ENCODE assay signal across 12 cellular contexts in the genomic region with DNA sequence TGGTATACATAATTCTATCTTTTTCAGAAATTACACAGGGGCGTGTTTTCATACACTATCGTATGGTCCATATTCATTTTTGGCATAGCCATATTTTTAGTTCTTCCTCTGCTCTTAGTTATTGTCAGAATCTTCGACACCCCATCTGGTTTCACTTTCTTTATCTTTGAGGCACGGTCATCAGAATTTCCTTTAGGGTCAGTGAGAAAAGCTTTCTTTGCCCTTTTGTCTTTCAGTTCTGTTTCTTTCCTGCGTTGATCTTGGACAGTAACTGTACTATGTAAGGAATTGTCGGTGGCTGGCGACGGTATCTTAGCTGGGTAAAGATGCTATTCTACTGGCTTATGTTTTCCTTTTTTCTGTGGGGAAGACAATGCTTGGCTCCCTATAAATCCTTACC. TPM values are rescaled to one million over a fixed set of nuclear protein-coding genes. Genes with fewer than 3 reads are reported as not detected.
DNase-seq lines count a peak whose midpoint lies in the region; ATAC-seq and TF ChIP-seq lines count a peak whose summit lies in the region.
"Had no signal": no experiment of that assay in that cellular context is flagged by ENCODE, and none has a peak within 500 bp of the region (broad histone marks: within the 10 kb centered on the region; RNA-seq: fewer than 3 reads in every experiment).

No MANE protein-coding gene starts in this region.

- 62% methylated on average over 8 of the region's 8 CpGs for WGBS in esophagus muscularis mucosa

- no peak overlapping the region for H2AFZ ChIP-seq in PC-3 (ENCODE audit: low read length)

- no peaks in the 10 kb centered on the region for H4K20me1 ChIP-seq in PC-3 (ENCODE audit: low read length)

- peaks cover 71% of the 10 kb centered on the region for H3K36me3 Mint-ChIP-seq in WTC11

- H3K79me2 ChIP-seq in PC-3 (ENCODE audit: low read length): no peaks in the 10 kb centered on the region

- H3K9me3 ChIP-seq in left ventricle myocardium inferior (replicated peaks) (no peaks in the 10 kb centered on the region), right atrium auricular region (no peaks in the 10 kb centered on the region), PC-3 (ENCODE audit: low read length) (no peaks in the 10 kb centered on the region), esophagus muscularis mucosa (no peaks in the 10 kb centered on the region), upper lobe of right lung (no peaks in the 10 kb centered on the region)
- H3K9me3 ChIP-seq: gastrocnemius medialis had no signal

- H3K9me2 ChIP-seq in PC-3 (replicated peaks; ENCODE audit: low read length): no peaks in the 10 kb centered on the region

- no peak overlapping the region for H3K9ac ChIP-seq in PC-3 (ENCODE audit: low read length)

- H3K27me3 ChIP-seq in left ventricle myocardium inferior (ENCODE audit: low read depth) (peaks cover 11% of the 10 kb centered on the region), right atrium auricular region (no peaks in the 10 kb centered on the region), PC-3 (ENCODE audit: low read length) (peaks cover 21% of the 10 kb centered on the region), esophagus muscularis mucosa (peaks cover 0 to 15% (median 0%) of the 10 kb centered on the region in 4 donors), upper lobe of right lung (peaks cover 3% of the 10 kb centered on the region)
- H3K27me3 ChIP-seq: gastrocnemius medialis had no signal

- peak overlapping the region; percentile 19 for H3K4me2 ChIP-seq in PC-3 (ENCODE audit: low read length)

- H3K27me3 Mint-ChIP-seq in WTC11 (ENCODE audit: low read depth): peaks cover 18% of the 10 kb centered on the region

- H3K4me1 Mint-ChIP-seq in WTC11: no peaks in the 10 kb centered on the region

- no peak for TF ChIP-seq EP300 in esophagus muscularis mucosa (IDR thresholded peaks at IDR 0.05)

- no peak for TF ChIP-seq POLR2A in esophagus muscularis mucosa (IDR thresholded peaks at IDR 0.05; ENCODE audit: low read depth)

- TF ChIP-seq CTCF in left ventricle myocardium inferior (IDR thresholded peaks at IDR 0.05; ENCODE audit: borderline replicate concordance) (no peak), right atrium auricular region (IDR thresholded peaks at IDR 0.05) (no peak), PC-3 (conservative IDR thresholded peaks at IDR 0.05; ENCODE audit: low read depth, low read length) (no peak), esophagus muscularis mucosa (IDR thresholded peaks at IDR 0.05) (no peak), upper lobe of right lung (IDR thresholded peaks at IDR 0.05) (no peak), WTC11 (IDR thresholded peaks at IDR 0.05) (no peak)

- H3K27ac ChIP-seq in left ventricle myocardium inferior (replicated peaks): peak overlapping the region; percentile 32
- H3K27ac ChIP-seq in right atrium auricular region: peak overlapping the region in 1 of 2 donors; percentile 11
- no peak overlapping the region for H3K27ac ChIP-seq in PC-3 (ENCODE audit: low read length)
- H3K27ac ChIP-seq in esophagus muscularis mucosa (replicated peaks in 1 of 4): no peak overlapping the region
- H3K27ac ChIP-seq in upper lobe of right lung: no peak overlapping the region
- H3K27ac ChIP-seq: gastrocnemius medialis had no signal

- H3K36me3 ChIP-seq in left ventricle myocardium inferior (no peaks in the 10 kb centered on the region), right atrium auricular region (no peaks in the 10 kb centered on the region), PC-3 (ENCODE audit: low read depth, low read length) (no peaks in the 10 kb centered on the region), esophagus muscularis mucosa (no peaks in the 10 kb centered on the region), upper lobe of right lung (no peaks in the 10 kb centered on the region)
- H3K36me3 ChIP-seq: gastrocnemius medialis had no signal

- CTCF ChIA-PET in PC-3 (lab: Charles Lee): no interaction called here
- CTCF ChIA-PET in WTC11 (lab: Charles Lee): no interaction called here

- POLR2A ChIA-PET in PC-3 (lab: Charles Lee; ENCODE audit: unreplicated experiment): no interaction called here
- POLR2A ChIA-PET in WTC11 (lab: Charles Lee): no interaction called here

- no peak overlapping the region for H3K4me3 Mint-ChIP-seq in WTC11

- H3F3A ChIP-seq in PC-3 (ENCODE audit: low read length, unreplicated experiment): no peaks in the 10 kb centered on the region

- intact Hi-C loops in left ventricle myocardium inferior (cut with micrococcal nuclease): no loop called here
- intact Hi-C loops in PC-3 (cut with micrococcal nuclease): no loop called here
- intact Hi-C loops in esophagus muscularis mucosa (cut with DNase I): no loop called here
- intact Hi-C loops in upper lobe of right lung (cut with DNase I): no loop called here

- H3K4me3 ChIP-seq in left ventricle myocardium inferior (peak overlapping the region; percentile 51), right atrium auricular region (peak overlapping the region in 1 of 2 donors; percentile 35), PC-3 (ENCODE audit: low read length) (no peak overlapping the region), esophagus muscularis mucosa (peak overlapping the region; percentile 13 to 29 (median 20)), upper lobe of right lung (peak overlapping the region; percentile 32)

- no peak for ATAC-seq in PC-3
- ATAC-seq in upper lobe of right lung: no peak
- ATAC-seq in HG02970 (IDR thresholded peaks at IDR 0.05; ENCODE audit: low FRiP score, unreplicated experiment): no peak
- ATAC-seq in WTC11: no peak
- ATAC-seq: gastrocnemius medialis had no signal

- no peaks in the 10 kb centered on the region; the same call in none of the 2 replicates for H3K9me3 Mint-ChIP-seq in WTC11

- no peak overlapping the region for H3K27ac Mint-ChIP-seq in WTC11

- DNase-seq in left ventricle myocardium inferior (no peak), right atrium auricular region (ENCODE audit: low spot score) (no peak), PC-3 (no peak), esophagus muscularis mucosa (ENCODE audit: extremely low spot score) (no peak), upper lobe of right lung (no peak), superior temporal gyrus (ENCODE audit: extremely low spot score) (no peak), WTC11 (ENCODE audit: low spot score) (no peak)
- DNase-seq: activated CD4-positive, alpha-beta T cell treated with anti-CD3 and anti-CD28 coated beads, Interleukin-2, amount 50 U/mL, for 1 hour; central memory CD4-positive, alpha-beta T cell; gastrocnemius medialis; IMR-90 had no signal

- BruUV-seq in PC-3 (replicated peaks; lab: Mats Ljungman, UMichigan): no TSS peak

- H3K4me1 ChIP-seq in left ventricle myocardium inferior: no peaks in the 10 kb centered on the region
- H3K4me1 ChIP-seq in right atrium auricular region: no peaks in the 10 kb centered on the region
- no peaks in the 10 kb centered on the region for H3K4me1 ChIP-seq in PC-3 (ENCODE audit: insufficient read depth, low read length)
- H3K4me1 ChIP-seq in esophagus muscularis mucosa: no peaks in the 10 kb centered on the region
- H3K4me1 ChIP-seq in upper lobe of right lung: no peaks in the 10 kb centered on the region
- H3K4me1 ChIP-seq: gastrocnemius medialis had no signal

TF ChIP-seq in WTC11, 78 proteins besides CTCF, POLR2A, EP300 and RAD21 (continues in another document):
- no peak for TF ChIP-seq MYBL2 (CRISPR knock-in tag; IDR thresholded peaks at IDR 0.05)
- TF ChIP-seq, protein P1, sequence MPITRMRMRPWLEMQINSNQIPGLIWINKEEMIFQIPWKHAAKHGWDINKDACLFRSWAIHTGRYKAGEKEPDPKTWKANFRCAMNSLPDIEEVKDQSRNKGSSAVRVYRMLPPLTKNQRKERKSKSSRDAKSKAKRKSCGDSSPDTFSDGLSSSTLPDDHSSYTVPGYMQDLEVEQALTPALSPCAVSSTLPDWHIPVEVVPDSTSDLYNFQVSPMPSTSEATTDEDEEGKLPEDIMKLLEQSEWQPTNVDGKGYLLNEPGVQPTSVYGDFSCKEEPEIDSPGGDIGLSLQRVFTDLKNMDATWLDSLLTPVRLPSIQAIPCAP (CRISPR knock-in tag; IDR thresholded peaks at IDR 0.05): no peak
- no peak for TF ChIP-seq SMAD3 (CRISPR knock-in tag; IDR thresholded peaks at IDR 0.05; ENCODE audit: borderline replicate concordance)
- TF ChIP-seq NR1H2 (CRISPR knock-in tag; IDR thresholded peaks at IDR 0.05): no peak
- TF ChIP-seq RORB (CRISPR knock-in tag; IDR thresholded peaks at IDR 0.05): no peak
- TF ChIP-seq, protein P2, sequence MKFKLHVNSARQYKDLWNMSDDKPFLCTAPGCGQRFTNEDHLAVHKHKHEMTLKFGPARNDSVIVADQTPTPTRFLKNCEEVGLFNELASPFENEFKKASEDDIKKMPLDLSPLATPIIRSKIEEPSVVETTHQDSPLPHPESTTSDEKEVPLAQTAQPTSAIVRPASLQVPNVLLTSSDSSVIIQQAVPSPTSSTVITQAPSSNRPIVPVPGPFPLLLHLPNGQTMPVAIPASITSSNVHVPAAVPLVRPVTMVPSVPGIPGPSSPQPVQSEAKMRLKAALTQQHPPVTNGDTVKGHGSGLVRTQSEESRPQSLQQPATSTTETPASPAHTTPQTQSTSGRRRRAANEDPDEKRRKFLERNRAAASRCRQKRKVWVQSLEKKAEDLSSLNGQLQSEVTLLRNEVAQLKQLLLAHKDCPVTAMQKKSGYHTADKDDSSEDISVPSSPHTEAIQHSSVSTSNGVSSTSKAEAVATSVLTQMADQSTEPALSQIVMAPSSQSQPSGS (CRISPR knock-in tag; IDR thresholded peaks at IDR 0.05; ENCODE audit: borderline replicate concordance, low read depth): no peak
- no peak for TF ChIP-seq GTF2I (CRISPR knock-in tag; conservative IDR thresholded peaks at IDR 0.05)

RNA-seq across cellular contexts. Expression of a gene that starts 10.6 kb away (rescaled TPM):
- total RNA-seq in left ventricle myocardium inferior (not detected), right atrium auricular region (not detected), PC-3 (2014; rRNA removed) (not detected in 2 replicates), esophagus muscularis mucosa (not detected), upper lobe of right lung (0.46 TPM), WTC11 (2021) (not detected in 3 replicates)
- total RNA-seq: gastrocnemius medialis, IMR-90 had no signal

RNA-seq across cellular contexts. Expression of a gene that starts 23.2 kb away (rescaled TPM):
- total RNA-seq in left ventricle myocardium inferior (not detected), right atrium auricular region (not detected), PC-3 (2014; rRNA removed) (not detected in 2 replicates), esophagus muscularis mucosa (not detected), upper lobe of right lung (0.58 TPM), WTC11 (2021) (not detected in 3 replicates)
- total RNA-seq: gastrocnemius medialis, IMR-90 had no signal

RNA-seq across cellular contexts. Expression of a gene that starts 23.5 kb away (rescaled TPM):
- total RNA-seq in left ventricle myocardium inferior: not detected
- total RNA-seq in right atrium auricular region: not detected
- not detected in 2 replicates for total RNA-seq in PC-3 (2014; rRNA removed)
- total RNA-seq in esophagus muscularis mucosa: not detected
- total RNA-seq in upper lobe of right lung: 0.23 TPM
- total RNA-seq in WTC11 (2021): not detected in 3 replicates
- total RNA-seq: IMR-90 had no signal

RNA-seq across cellular contexts. Expression of a gene that starts 39.7 kb away (rescaled TPM):
- not detected for total RNA-seq in left ventricle myocardium inferior
- not detected for total RNA-seq in right atrium auricular region
- not detected in 2 replicates for total RNA-seq in PC-3 (2014; rRNA removed)
- not detected for total RNA-seq in esophagus muscularis mucosa
- total RNA-seq in upper lobe of right lung: 0.41 TPM
- total RNA-seq in WTC11 (2021): not detected in 3 replicates
- total RNA-seq: gastrocnemius medialis, IMR-90 had no signal

RNA-seq across cellular contexts. Expression of a gene that starts 54.5 kb away (rescaled TPM):
- not detected for total RNA-seq in left ventricle myocardium inferior
- total RNA-seq in right atrium auricular region: not detected
- not detected in 2 replicates for total RNA-seq in PC-3 (2014; rRNA removed)
- not detected for total RNA-seq in esophagus muscularis mucosa
- total RNA-seq in upper lobe of right lung: not detected
- total RNA-seq in WTC11 (2021): not detected in 3 replicates
- total RNA-seq: gastrocnemius medialis, IMR-90 had no signal
